ENCODE assay signal across 9 cellular contexts in the genomic region with DNA sequence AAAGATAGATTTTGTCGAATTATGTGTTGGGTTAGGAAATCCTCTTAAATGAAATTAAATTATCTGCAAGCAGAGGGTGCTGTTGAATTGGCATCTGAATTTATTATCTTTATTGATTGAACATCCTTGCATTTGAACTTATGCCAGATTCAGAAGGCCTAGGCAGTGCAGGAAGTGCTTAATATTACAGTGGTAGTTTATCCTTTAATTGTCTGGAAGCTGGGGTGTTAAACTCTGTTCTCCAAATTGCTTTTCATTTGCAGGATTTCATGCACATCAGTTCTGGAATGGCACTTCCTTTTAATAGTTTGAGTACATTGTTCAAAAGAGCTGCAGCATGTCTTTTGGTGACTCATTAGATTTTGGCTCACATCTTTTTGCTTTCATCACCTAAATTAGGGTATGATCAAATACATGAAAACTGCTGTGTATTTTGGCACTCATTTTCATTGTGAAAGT.
DNase-seq lines count a peak whose midpoint lies in the region; ATAC-seq and TF ChIP-seq lines count a peak whose summit lies in the region.
"Had no signal": no experiment of that assay in that cellular context is flagged by ENCODE, and none has a peak within 500 bp of the region (broad histone marks: within the 10 kb centered on the region; RNA-seq: fewer than 3 reads in every experiment).

No MANE protein-coding gene starts in this region.

- no peaks in the 10 kb centered on the region for H3K4me1 ChIP-seq in HEK293 (ENCODE audit: control insufficient read depth, insufficient read depth, low read length)
- no peaks in the 10 kb centered on the region for H3K4me1 ChIP-seq in OCI-LY3 (ENCODE audit: low read length)

- TF ChIP-seq CTCF in AG04449 (IDR thresholded peaks at IDR 0.05; ENCODE audit: insufficient read depth, low read length, missing control alignments) (no peak), HEK293 (tag by site-specific recombination; IDR thresholded peaks at IDR 0.05) (no peak), OCI-LY3 (IDR thresholded peaks at IDR 0.05; ENCODE audit: low read depth, low read length) (peak; percentile 25), coronary artery (IDR thresholded peaks at IDR 0.05) (no peak)

- H3K4me2 ChIP-seq in OCI-LY3 (ENCODE audit: low read length): no peak overlapping the region

- ATAC-seq in HG03280 (IDR thresholded peaks at IDR 0.05; ENCODE audit: unreplicated experiment) (no peak), HG03457 (IDR thresholded peaks at IDR 0.05; ENCODE audit: unreplicated experiment) (no peak)

- H3K4me3 ChIP-seq in AG04449 (ENCODE audit: low read depth, low read length): no peak overlapping the region
- H3K4me3 ChIP-seq in HEK293 (ENCODE audit: low read depth, low read length): no peak overlapping the region
- H3K4me3 ChIP-seq in OCI-LY3 (ENCODE audit: low read length): no peak overlapping the region
- no peak overlapping the region for H3K4me3 ChIP-seq in coronary artery

- no peaks in the 10 kb centered on the region for H3K27me3 ChIP-seq in OCI-LY3 (ENCODE audit: low read depth, low read length)

- no peaks in the 10 kb centered on the region for H3K79me2 ChIP-seq in OCI-LY3 (ENCODE audit: low read length)

- CTCF ChIA-PET in AG04449 (lab: Yijun Ruan, JAX): interaction anchor here (1.0 to 2.1 kb wide), 4 partner anchors 10 to 125 kb away, joined by 3 to 6 read pairs (median 3); no protein-coding TSS in a partner anchor
- CTCF ChIA-PET in HEK293 (lab: Yijun Ruan, JAX): interaction anchor here (0.6 to 1.5 kb wide), 7 partner anchors 9 to 1594 kb away, joined by 3 to 6 read pairs (median 4); no protein-coding TSS in a partner anchor

- no peaks in the 10 kb centered on the region for H3K36me3 ChIP-seq in HEK293 (ENCODE audit: control insufficient read depth in 2 of 2, insufficient read depth in 1 of 2, low read length in 2 of 2)
- no peaks in the 10 kb centered on the region for H3K36me3 ChIP-seq in OCI-LY3 (replicated peaks; ENCODE audit: low read depth, low read length)

- H3K27ac ChIP-seq in HEK293 (ENCODE audit: extremely low read depth, low read depth, low read length): no peak overlapping the region
- no peak overlapping the region for H3K27ac ChIP-seq in OCI-LY3 (ENCODE audit: low read length)
- no peak overlapping the region for H3K27ac ChIP-seq in coronary artery

- DNase-seq in AG04449 (ENCODE audit: low read depth, low spot score) (peak; percentile 46), fibroblast of the conjunctiva (ENCODE audit: low read depth) (peak; percentile 46), NK-92 (lab: John Stamatoyannopoulos, UW; ENCODE audit: unreplicated experiment) (no peak), coronary artery (ENCODE audit: low spot score) (no peak)
- DNase-seq: activated effector memory CD4-positive, alpha-beta T cell treated with anti-CD3 and anti-CD28 coated beads, Interleukin-2, amount 50 U/mL, for 16 hours had no signal

- no peak overlapping the region for H3K9ac ChIP-seq in OCI-LY3 (ENCODE audit: low read length)

- H4K20me1 ChIP-seq in OCI-LY3 (ENCODE audit: insufficient read depth, low read length): no peaks in the 10 kb centered on the region

- no peaks in the 10 kb centered on the region for H3K9me3 ChIP-seq in HEK293 (ENCODE audit: control insufficient read depth, insufficient read depth, low read depth, low read length)
- H3K9me3 ChIP-seq in OCI-LY3 (ENCODE audit: insufficient read depth, low read length): no peaks in the 10 kb centered on the region

- no peak overlapping the region for H2AFZ ChIP-seq in OCI-LY3 (ENCODE audit: low read depth, low read length)

- POLR2A ChIA-PET in AG04449 (lab: Yijun Ruan, JAX): interaction anchor here (1.0 kb wide), 1 partner anchor 13 kb away, joined by 3 read pairs; no protein-coding TSS in a partner anchor
- POLR2A ChIA-PET in HEK293 (lab: Yijun Ruan, JAX): interaction anchor here (0.6 to 1.3 kb wide), 2 partner anchors 12 to 671 kb away, joined by 3 read pairs; no protein-coding TSS in a partner anchor

TF ChIP-seq in HEK293, 187 proteins besides CTCF, POLR2A, EP300 and RAD21 (continues in another document):
- TF ChIP-seq ZNF521 (tag by site-specific recombination; IDR thresholded peaks at IDR 0.05): no peak
- no peak for TF ChIP-seq ZNF138 (tag by site-specific recombination; IDR thresholded peaks at IDR 0.05; ENCODE audit: borderline replicate concordance)
- TF ChIP-seq ZNF146 (tag by site-specific recombination; IDR thresholded peaks at IDR 0.05): no peak
- peak; percentile 32; the same call in 1 of the 2 replicates for TF ChIP-seq ZNF654 (tag by site-specific recombination; IDR thresholded peaks at IDR 0.05; ENCODE audit: low read depth)
- TF ChIP-seq ZNF624 (tag by site-specific recombination; IDR thresholded peaks at IDR 0.05): no peak
- TF ChIP-seq, protein P1, sequence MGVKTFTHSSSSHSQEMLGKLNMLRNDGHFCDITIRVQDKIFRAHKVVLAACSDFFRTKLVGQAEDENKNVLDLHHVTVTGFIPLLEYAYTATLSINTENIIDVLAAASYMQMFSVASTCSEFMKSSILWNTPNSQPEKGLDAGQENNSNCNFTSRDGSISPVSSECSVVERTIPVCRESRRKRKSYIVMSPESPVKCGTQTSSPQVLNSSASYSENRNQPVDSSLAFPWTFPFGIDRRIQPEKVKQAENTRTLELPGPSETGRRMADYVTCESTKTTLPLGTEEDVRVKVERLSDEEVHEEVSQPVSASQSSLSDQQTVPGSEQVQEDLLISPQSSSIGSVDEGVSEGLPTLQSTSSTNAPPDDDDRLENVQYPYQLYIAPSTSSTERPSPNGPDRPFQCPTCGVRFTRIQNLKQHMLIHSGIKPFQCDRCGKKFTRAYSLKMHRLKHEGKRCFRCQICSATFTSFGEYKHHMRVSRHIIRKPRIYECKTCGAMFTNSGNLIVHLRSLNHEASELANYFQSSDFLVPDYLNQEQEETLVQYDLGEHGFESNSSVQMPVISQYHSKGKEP (tag by site-specific recombination; IDR thresholded peaks at IDR 0.05): 0 out of 2 replicates have a peak, but pooled peaks have one; percentile 40
- TF ChIP-seq ZFP3 (tag by site-specific recombination; IDR thresholded peaks at IDR 0.05; ENCODE audit: low read depth): no peak
- TF ChIP-seq ZNF366 (tag by site-specific recombination; conservative IDR thresholded peaks at IDR 0.05): peak; percentile 61
- TF ChIP-seq ZNF660 (tag by site-specific recombination; IDR thresholded peaks at IDR 0.05): peak; percentile 66; the same call in 1 of the 2 replicates
- no peak for TF ChIP-seq PRDM1 (tag by site-specific recombination; IDR thresholded peaks at IDR 0.05)
- TF ChIP-seq RBAK (tag by site-specific recombination; IDR thresholded peaks at IDR 0.05): no peak
- TF ChIP-seq ZNF629 (tag by site-specific recombination; IDR thresholded peaks at IDR 0.05): peak; percentile 65
- TF ChIP-seq, protein P2, sequence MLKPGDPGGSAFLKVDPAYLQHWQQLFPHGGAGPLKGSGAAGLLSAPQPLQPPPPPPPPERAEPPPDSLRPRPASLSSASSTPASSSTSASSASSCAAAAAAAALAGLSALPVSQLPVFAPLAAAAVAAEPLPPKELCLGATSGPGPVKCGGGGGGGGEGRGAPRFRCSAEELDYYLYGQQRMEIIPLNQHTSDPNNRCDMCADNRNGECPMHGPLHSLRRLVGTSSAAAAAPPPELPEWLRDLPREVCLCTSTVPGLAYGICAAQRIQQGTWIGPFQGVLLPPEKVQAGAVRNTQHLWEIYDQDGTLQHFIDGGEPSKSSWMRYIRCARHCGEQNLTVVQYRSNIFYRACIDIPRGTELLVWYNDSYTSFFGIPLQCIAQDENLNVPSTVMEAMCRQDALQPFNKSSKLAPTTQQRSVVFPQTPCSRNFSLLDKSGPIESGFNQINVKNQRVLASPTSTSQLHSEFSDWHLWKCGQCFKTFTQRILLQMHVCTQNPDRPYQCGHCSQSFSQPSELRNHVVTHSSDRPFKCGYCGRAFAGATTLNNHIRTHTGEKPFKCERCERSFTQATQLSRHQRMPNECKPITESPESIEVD (tag by site-specific recombination; IDR thresholded peaks at IDR 0.05): peak; percentile 47
- TF ChIP-seq, protein P3, sequence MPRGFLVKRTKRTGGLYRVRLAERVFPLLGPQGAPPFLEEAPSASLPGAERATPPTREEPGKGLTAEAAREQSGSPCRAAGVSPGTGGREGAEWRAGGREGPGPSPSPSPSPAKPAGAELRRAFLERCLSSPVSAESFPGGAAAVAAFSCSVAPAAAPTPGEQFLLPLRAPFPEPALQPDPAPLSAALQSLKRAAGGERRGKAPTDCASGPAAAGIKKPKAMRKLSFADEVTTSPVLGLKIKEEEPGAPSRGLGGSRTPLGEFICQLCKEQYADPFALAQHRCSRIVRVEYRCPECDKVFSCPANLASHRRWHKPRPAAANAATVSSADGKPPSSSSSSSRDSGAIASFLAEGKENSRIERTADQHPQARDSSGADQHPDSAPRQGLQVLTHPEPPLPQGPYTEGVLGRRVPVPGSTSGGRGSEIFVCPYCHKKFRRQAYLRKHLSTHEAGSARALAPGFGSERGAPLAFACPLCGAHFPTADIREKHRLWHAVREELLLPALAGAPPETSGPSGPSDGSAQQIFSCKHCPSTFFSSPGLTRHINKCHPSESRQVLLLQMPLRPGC (tag by site-specific recombination; IDR thresholded peaks at IDR 0.05): 0 out of 2 replicates have a peak, but pooled peaks have one; percentile 15
- TF ChIP-seq OSR2 (tag by site-specific recombination; IDR thresholded peaks at IDR 0.05): peak; percentile 26; the same call in 1 of the 2 replicates
- TF ChIP-seq, protein P4, sequence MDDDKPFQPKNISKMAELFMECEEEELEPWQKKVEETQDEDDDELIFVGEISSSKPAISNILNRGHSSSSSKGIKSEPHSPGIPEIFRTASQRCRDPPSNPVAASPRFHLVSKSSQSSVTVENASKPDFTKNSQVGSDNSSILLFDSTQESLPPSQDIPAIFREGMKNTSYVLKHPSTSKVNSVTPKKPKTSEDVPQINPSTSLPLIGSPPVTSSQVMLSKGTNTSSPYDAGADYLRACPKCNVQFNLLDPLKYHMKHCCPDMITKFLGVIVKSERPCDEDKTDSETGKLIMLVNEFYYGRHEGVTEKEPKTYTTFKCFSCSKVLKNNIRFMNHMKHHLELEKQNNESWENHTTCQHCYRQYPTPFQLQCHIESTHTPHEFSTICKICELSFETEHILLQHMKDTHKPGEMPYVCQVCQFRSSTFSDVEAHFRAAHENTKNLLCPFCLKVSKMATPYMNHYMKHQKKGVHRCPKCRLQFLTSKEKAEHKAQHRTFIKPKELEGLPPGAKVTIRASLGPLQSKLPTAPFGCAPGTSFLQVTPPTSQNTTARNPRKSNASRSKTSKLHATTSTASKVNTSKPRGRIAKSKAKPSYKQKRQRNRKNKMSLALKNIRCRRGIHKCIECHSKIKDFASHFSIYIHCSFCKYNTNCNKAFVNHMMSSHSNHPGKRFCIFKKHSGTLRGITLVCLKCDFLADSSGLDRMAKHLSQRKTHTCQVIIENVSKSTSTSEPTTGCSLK (tag by site-specific recombination; IDR thresholded peaks at IDR 0.05): no peak
- TF ChIP-seq ZNF426 (tag by site-specific recombination; IDR thresholded peaks at IDR 0.05): no peak
- peak; percentile 72 for TF ChIP-seq FEZF1 (tag by site-specific recombination; IDR thresholded peaks at IDR 0.05)
- TF ChIP-seq ZNF433 (tag by site-specific recombination; IDR thresholded peaks at IDR 0.05; ENCODE audit: low read depth): no peak

Comparison
In these comparisons a context has a peak if more than half of its experiments do, and no peak if none do; other contexts are left out.
1. DNase-seq: peak in AG04449 (single experiment) and fibroblast of the conjunctiva (single experiment); none in NK-92 (single experiment) and coronary artery (single experiment).